9 cellular contexts compared by ENCODE assay signal in the genomic region with DNA sequence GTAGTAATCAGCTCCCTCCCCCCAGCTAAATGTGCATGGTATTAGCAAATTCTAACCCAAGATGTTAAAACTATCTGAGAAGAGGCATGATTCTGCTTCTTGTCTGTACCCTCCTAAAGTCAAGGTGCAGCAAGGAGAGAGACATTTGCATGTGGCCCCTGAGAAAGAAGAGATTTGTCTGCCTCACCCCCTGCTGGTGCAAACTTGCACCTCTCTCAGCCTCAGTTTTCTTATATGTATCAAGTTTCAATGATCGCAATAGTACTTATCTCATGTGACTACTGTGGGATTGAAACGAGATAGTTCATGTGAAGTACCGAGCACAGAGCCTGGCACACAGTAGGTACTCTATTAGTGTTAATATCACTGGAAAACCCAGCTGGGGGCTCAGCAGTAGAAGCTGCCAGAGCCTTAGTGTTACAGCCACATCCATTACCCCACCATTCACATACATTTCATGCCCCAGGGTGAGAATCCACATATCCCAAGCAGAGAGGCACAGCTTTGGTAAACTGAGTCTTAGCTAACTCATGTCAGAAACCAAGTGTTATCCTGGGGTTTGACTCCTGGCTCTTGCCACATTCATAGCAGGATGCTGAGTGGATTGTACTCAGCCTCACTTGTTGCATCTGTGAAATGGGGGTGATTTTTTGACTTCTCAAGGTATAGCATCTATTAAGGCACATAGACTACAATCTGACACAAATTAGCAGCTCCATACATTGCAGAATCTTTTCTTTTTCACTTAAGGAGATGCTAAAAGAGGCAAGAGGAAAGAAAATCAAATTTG. TPM values are rescaled to one million over a fixed set of nuclear protein-coding genes. Genes with fewer than 3 reads are reported as not detected.
DNase-seq lines count a peak whose midpoint lies in the region; ATAC-seq, FAIRE-seq and TF ChIP-seq lines count a peak whose summit lies in the region.
"Had no signal": no experiment of that assay in that cellular context is flagged by ENCODE, and none has a peak within 500 bp of the region (broad histone marks: within the 10 kb centered on the region; RNA-seq: fewer than 3 reads in every experiment).

No MANE protein-coding gene starts in this region.

- no peak for FAIRE-seq in keratinocyte (lab: Jason Lieb, UNC)
- FAIRE-seq: endothelial cell of umbilical vein had no signal

- H3K36me3 ChIP-seq in BLaER1 treated with 17β-estradiol and CSF1 and Interleukin-3, amounts not matched to agents 10 nM and 100 nM = peaks cover 17 to 80% (median 68%) of the 10 kb centered on the region in 11 experiments
- H3K36me3 ChIP-seq in keratinocyte (ENCODE audit: control insufficient read depth in 2 of 2, extremely low read depth in 1 of 2, insufficient read depth in 2 of 2, low read length in 2 of 2) = peaks cover 18 to 45% of the 10 kb centered on the region in 2 experiments

- H3K9ac ChIP-seq in BLaER1 treated with 17β-estradiol and CSF1 and Interleukin-3, amounts not matched to agents 10 nM and 100 nM = peak overlapping the region; percentile 41 to 79 (median 61); a peak in 19 of 22 replicates
- no peak overlapping the region for H3K9ac ChIP-seq in keratinocyte (ENCODE audit: control insufficient read depth, extremely low read depth, insufficient read depth, low read length)

- peaks cover 10 to 79% (median 52%) of the 10 kb centered on the region in 11 experiments; a peak in 21 of 22 replicates for H4K20me1 ChIP-seq in BLaER1 treated with 17β-estradiol and CSF1 and Interleukin-3, amounts not matched to agents 10 nM and 100 nM
- no peaks in the 10 kb centered on the region for H4K20me1 ChIP-seq in keratinocyte (ENCODE audit: control insufficient read depth, extremely low read depth, insufficient read depth, low read length)

- TF ChIP-seq CTCF in keratinocyte (optimal IDR thresholded peaks at IDR 0.05 in 1 of 3, IDR thresholded peaks at IDR 0.05 in 1 of 3, conservative IDR thresholded peaks at IDR 0.05 in 1 of 3; ENCODE audit: extremely low read depth in 1 of 3, insufficient read depth in 2 of 3, low read length in 3 of 3) (peak; percentile 37 to 43 (median 38)), nephron progenitor cell (IDR thresholded peaks at IDR 0.05) (no peak)

- no peaks in the 10 kb centered on the region for H3K9me3 Mint-ChIP-seq in T-helper 2 cell treated with Interferon-gamma antibody and Interleukin-4, amounts not matched to agents 5 μg/mL and 100 μg/mL, for 36 hours
- H3K9me3 Mint-ChIP-seq in nephron progenitor cell = no peaks in the 10 kb centered on the region

- H3K4me1 Mint-ChIP-seq in T-helper 2 cell treated with Interferon-gamma antibody and Interleukin-4, amounts not matched to agents 5 μg/mL and 100 μg/mL, for 36 hours (ENCODE audit: low read depth) = peaks cover 95% of the 10 kb centered on the region
- H3K4me1 Mint-ChIP-seq in nephron progenitor cell = peaks cover 34% of the 10 kb centered on the region

- peaks cover 0 to 23% (median 4%) of the 10 kb centered on the region in 11 experiments; a peak in 10 of 22 replicates for H3K9me3 ChIP-seq in BLaER1 treated with 17β-estradiol and CSF1 and Interleukin-3, amounts not matched to agents 10 nM and 100 nM (replicated peaks in 1 of 11)
- no peaks in the 10 kb centered on the region for H3K9me3 ChIP-seq in keratinocyte (ENCODE audit: control insufficient read depth, low read depth, low read length)

- H3K79me2 ChIP-seq in keratinocyte (ENCODE audit: control insufficient read depth, insufficient read depth, low read length) = peaks cover 95% of the 10 kb centered on the region

- H3K27ac Mint-ChIP-seq in T-helper 2 cell treated with Interferon-gamma antibody and Interleukin-4, amounts not matched to agents 5 μg/mL and 100 μg/mL, for 36 hours = peak overlapping the region; percentile 100
- no peak overlapping the region for H3K27ac Mint-ChIP-seq in nephron progenitor cell

- peak overlapping the region in 7 of 10 experiments; percentile 1 to 59 (median 25); a peak in 11 of 20 replicates for H3K4me3 ChIP-seq in BLaER1 treated with 17β-estradiol and CSF1 and Interleukin-3, amounts not matched to agents 10 nM and 100 nM
- H3K4me3 ChIP-seq in keratinocyte (ENCODE audit: control insufficient read depth in 2 of 3, extremely low read depth in 1 of 3, insufficient read depth in 2 of 3, low read depth in 1 of 3, low read length in 3 of 3) = no peak overlapping the region

- H3K36me3 Mint-ChIP-seq in T-helper 2 cell treated with Interferon-gamma antibody and Interleukin-4, amounts not matched to agents 5 μg/mL and 100 μg/mL, for 36 hours (ENCODE audit: low read depth) = peaks cover 55% of the 10 kb centered on the region
- H3K36me3 Mint-ChIP-seq in nephron progenitor cell (ENCODE audit: low read depth) = no peaks in the 10 kb centered on the region

- no peaks in the 10 kb centered on the region for H3K27me3 Mint-ChIP-seq in T-helper 2 cell treated with Interferon-gamma antibody and Interleukin-4, amounts not matched to agents 5 μg/mL and 100 μg/mL, for 36 hours (ENCODE audit: low read depth)
- H3K27me3 Mint-ChIP-seq in nephron progenitor cell (ENCODE audit: low read depth, poor library complexity) = no peaks in the 10 kb centered on the region

- H3K9me1 ChIP-seq in keratinocyte (ENCODE audit: control insufficient read depth, extremely low read depth, insufficient read depth, low read length) = peaks cover 2% of the 10 kb centered on the region

- peak; percentile 38 for ATAC-seq in GM19467 (IDR thresholded peaks at IDR 0.05; ENCODE audit: unreplicated experiment)
- ATAC-seq in HG03565 (IDR thresholded peaks at IDR 0.05; ENCODE audit: unreplicated experiment) = no peak

- peak overlapping the region; percentile 72 to 93 (median 86) for H3K27ac ChIP-seq in BLaER1 treated with 17β-estradiol and CSF1 and Interleukin-3, amounts not matched to agents 10 nM and 100 nM
- peak overlapping the region; percentile 87 for H3K27ac ChIP-seq in keratinocyte (ENCODE audit: control insufficient read depth, insufficient read depth, low read length)

- dilution Hi-C loops in keratinocyte (cut with MboI; ENCODE audit: extremely low pct_ligation_motif_present, low sequenced_read_pairs) = no loop called here

- H3K4me1 ChIP-seq in BLaER1 treated with 17β-estradiol and CSF1 and Interleukin-3, amounts not matched to agents 10 nM and 100 nM = peaks cover 82 to 100% (median 99%) of the 10 kb centered on the region in 10 experiments
- peaks cover 100% of the 10 kb centered on the region for H3K4me1 ChIP-seq in keratinocyte (ENCODE audit: control insufficient read depth, extremely low read depth, insufficient read depth, low read length)

- H3K4me3 Mint-ChIP-seq in T-helper 2 cell treated with Interferon-gamma antibody and Interleukin-4, amounts not matched to agents 5 μg/mL and 100 μg/mL, for 36 hours = peak overlapping the region; percentile 71
- H3K4me3 Mint-ChIP-seq in nephron progenitor cell = no peak overlapping the region

- H2AFZ ChIP-seq in keratinocyte (ENCODE audit: control insufficient read depth, low read length) = no peak overlapping the region

- peak overlapping the region; percentile 70 to 95 (median 85) for H3K4me2 ChIP-seq in BLaER1 treated with 17β-estradiol and CSF1 and Interleukin-3, amounts not matched to agents 10 nM and 100 nM
- peak overlapping the region; percentile 81 for H3K4me2 ChIP-seq in keratinocyte (ENCODE audit: control insufficient read depth, extremely low read depth, insufficient read depth, low read depth, low read length)

- no peaks in the 10 kb centered on the region for H3K27me3 ChIP-seq in BLaER1 treated with 17β-estradiol and CSF1 and Interleukin-3, amounts not matched to agents 10 nM and 100 nM
- H3K27me3 ChIP-seq in keratinocyte (ENCODE audit: control insufficient read depth, extremely low read depth, insufficient read depth, low read length) = no peaks in the 10 kb centered on the region

- no peak for DNase-seq in T-helper 2 cell treated with Interferon-gamma antibody and Interleukin-4, amounts not matched to agents 5 μg/mL and 100 μg/mL, for 36 hours (ENCODE audit: low spot score)
- DNase-seq in keratinocyte (ENCODE audit: low read depth, low spot score) = no peak
- DNase-seq in GM19238 (ENCODE audit: insufficient read length, low spot score) = no peak
- no peak for DNase-seq in nephron progenitor cell
- DNase-seq in NCI-H526 (lab: John Stamatoyannopoulos, UW) = no peak

RNA-seq across cellular contexts. Expression of a gene that starts 24.9 kb away (rescaled TPM):
- polyA plus RNA-seq in keratinocyte = 1,621 to 2,271 TPM (median 2,038 TPM) in 3 replicates
- polyA plus RNA-seq in keratinocyte (2011; ENCODE audit: low read depth) = 1,899 TPM
- 704 and 1,157 TPM in 2 replicates for polyA plus RNA-seq in keratinocyte (2011; cell fraction: cytosol; rRNA removed)
- polyA plus RNA-seq in keratinocyte (2011; cell fraction: nucleus; rRNA removed) = 3,164 and 3,631 TPM in 2 replicates
- polyA plus RNA-seq in keratinocyte (2012; ENCODE audit: low replicate concordance) = 637 and 1,345 TPM in 2 replicates
- polyA minus RNA-seq in keratinocyte = 1,693 to 2,971 TPM (median 2,836 TPM) in 3 replicates
- polyA minus RNA-seq in keratinocyte (2011; cell fraction: cytosol; rRNA and poly(A)+ RNA removed) = 1,343 TPM
- polyA minus RNA-seq in keratinocyte (2011; cell fraction: nucleus; rRNA and poly(A)+ RNA removed) = 2,671 and 5,354 TPM in 2 replicates

Comparison
In these comparisons a context has a peak if more than half of its experiments do, and no peak if none do; other contexts are left out.
1. H3K4me3 ChIP-seq: peak in BLaER1 treated with 17β-estradiol and CSF1 and Interleukin-3, amounts not matched to agents 10 nM and 100 nM (7 of 10); none in keratinocyte (0 of 3).